Comparison of ENCODE assay signal across 1 cellular context in the genomic region with DNA sequence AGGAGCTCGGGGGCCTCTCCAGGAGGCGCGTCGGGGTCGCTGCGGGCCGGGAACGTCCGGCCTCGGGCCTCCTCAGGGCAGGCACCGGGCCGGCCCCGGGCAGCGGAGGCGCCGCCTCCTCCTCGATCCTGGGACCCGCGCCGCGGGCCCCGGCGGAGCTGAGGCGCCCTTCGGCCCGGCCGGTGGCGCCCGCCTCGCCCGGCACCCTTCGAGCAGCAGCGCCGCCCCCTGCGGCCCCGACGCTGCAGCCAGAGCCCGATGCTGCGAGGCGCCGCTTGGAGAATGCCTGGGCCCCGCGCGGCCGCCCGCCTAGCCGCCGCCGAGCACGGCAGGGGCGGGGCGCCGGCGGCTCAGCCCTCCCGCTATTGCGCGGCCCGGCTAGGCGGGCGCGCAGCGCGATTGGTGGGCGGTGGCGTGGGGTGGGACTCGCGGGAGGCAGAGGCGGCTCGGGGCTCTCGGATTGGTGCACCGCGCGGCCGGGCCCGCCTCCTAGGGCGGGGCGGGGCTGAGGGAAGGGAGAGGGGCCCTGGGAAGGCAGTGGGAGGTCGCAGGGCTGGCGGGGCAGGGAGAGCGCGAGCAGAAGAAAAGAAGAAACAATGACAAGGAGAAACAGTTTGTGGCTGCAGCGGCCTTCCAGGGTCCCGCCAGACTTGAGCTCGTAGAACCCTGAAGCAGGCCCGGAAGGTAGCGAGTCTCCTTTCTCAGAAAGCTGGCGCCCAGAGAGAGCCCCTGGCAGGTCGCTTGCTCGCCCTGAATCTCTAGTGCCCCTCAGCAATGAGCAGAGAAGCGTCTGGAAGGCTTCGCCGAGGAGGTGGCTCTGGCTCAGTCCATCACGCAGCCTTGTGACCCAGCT.
A peak's percentile ranks its signal among the peaks of the same experiment; 100 is the strongest.
TF ChIP-seq lines count a peak whose summit lies in the region.

Gene EEIG1, minus strand, starts transcription at position 284 of the 853 bp plus-strand sequence. CDS start 852 bp downstream, outside the sequence.

TF ChIP-seq in HepG2, 621 proteins besides CTCF, POLR2A, EP300 and RAD21 (continued from another document and continues in another):
- TF ChIP-seq RERE (CRISPR knock-in tag; IDR thresholded peaks at IDR 0.05; ENCODE audit: low read depth) (no peak), RAD51 (IDR thresholded peaks at IDR 0.05; ENCODE audit: borderline replicate concordance) (no peak), SMC3 (IDR thresholded peaks at IDR 0.05; ENCODE audit: low read length) (no peak), TFE3 (CRISPR knock-in tag; IDR thresholded peaks at IDR 0.05) (no peak), ZNF33B (CRISPR knock-in tag; IDR thresholded peaks at IDR 0.05) (no peak), ETV5 (CRISPR knock-in tag; IDR thresholded peaks at IDR 0.05; ENCODE audit: borderline replicate concordance) (no peak), RCOR2 (CRISPR knock-in tag; IDR thresholded peaks at IDR 0.05) (no peak), NR3C1 (CRISPR knock-in tag; IDR thresholded peaks at IDR 0.05) (no peak), ZNF546 (CRISPR knock-in tag; conservative IDR thresholded peaks at IDR 0.05) (no peak), HOXA7 (CRISPR knock-in tag; IDR thresholded peaks at IDR 0.05) (no peak), REPIN1 (CRISPR knock-in tag; IDR thresholded peaks at IDR 0.05; ENCODE audit: borderline replicate concordance, low read depth) (0 out of 2 replicates have a peak, but pooled peaks have one; percentile 14), ZNF878 (CRISPR knock-in tag; IDR thresholded peaks at IDR 0.05) (0 out of 2 replicates have a peak, but pooled peaks have one; percentile 7), ZNF567 (CRISPR knock-in tag; IDR thresholded peaks at IDR 0.05; ENCODE audit: borderline replicate concordance) (no peak), DNMT3B (CRISPR knock-in tag; conservative IDR thresholded peaks at IDR 0.05) (no peak), ZFYVE20 (CRISPR knock-in tag; IDR thresholded peaks at IDR 0.05; ENCODE audit: borderline replicate concordance, low read depth) (no peak), HOXD1 (CRISPR knock-in tag; IDR thresholded peaks at IDR 0.05) (no peak), ZNF549 (CRISPR knock-in tag; IDR thresholded peaks at IDR 0.05) (no peak), CBX2 (IDR thresholded peaks at IDR 0.05; ENCODE audit: low read depth, low read length) (no peak), CBX2 (CRISPR knock-in tag; IDR thresholded peaks at IDR 0.05; ENCODE audit: low read depth) (no peak), ZNF263 (CRISPR knock-in tag; IDR thresholded peaks at IDR 0.05) (no peak), RBM22 (optimal IDR thresholded peaks at IDR 0.05; ENCODE audit: low read length) (no peak), ARID2 (CRISPR knock-in tag; IDR thresholded peaks at IDR 0.05; ENCODE audit: borderline replicate concordance) (no peak), RARA (CRISPR knock-in tag; IDR thresholded peaks at IDR 0.05) (no peak), HMG20A (CRISPR knock-in tag; IDR thresholded peaks at IDR 0.05; ENCODE audit: borderline replicate concordance) (no peak), RFX3 (CRISPR knock-in tag; IDR thresholded peaks at IDR 0.05) (no peak), KDM5B (CRISPR knock-in tag; IDR thresholded peaks at IDR 0.05; ENCODE audit: borderline replicate concordance) (peak; percentile 29; the same call in 1 of the 2 replicates), DPF2 (CRISPR knock-in tag; IDR thresholded peaks at IDR 0.05; ENCODE audit: borderline replicate concordance, low read depth) (no peak), MBD4 (IDR thresholded peaks at IDR 0.05; ENCODE audit: borderline replicate concordance, low read length) (no peak), ZNF780A (CRISPR knock-in tag; IDR thresholded peaks at IDR 0.05) (no peak), PBX2 (CRISPR knock-in tag; IDR thresholded peaks at IDR 0.05) (no peak), MEIS1 (CRISPR knock-in tag; IDR thresholded peaks at IDR 0.05; ENCODE audit: borderline replicate concordance) (no peak), CHD2 (IDR thresholded peaks at IDR 0.05; ENCODE audit: low read depth, low read length) (no peak), NBN (conservative IDR thresholded peaks at IDR 0.05) (no peak), HNRNPH1 (optimal IDR thresholded peaks at IDR 0.05; ENCODE audit: low read depth, low read length) (peak; percentile 43), ZNF432 (CRISPR knock-in tag; IDR thresholded peaks at IDR 0.05; ENCODE audit: borderline replicate concordance) (no peak), ZC3H4 (CRISPR knock-in tag; IDR thresholded peaks at IDR 0.05; ENCODE audit: borderline replicate concordance) (no peak), ZNF619 (CRISPR knock-in tag; IDR thresholded peaks at IDR 0.05) (no peak), NR1H2 (CRISPR knock-in tag; IDR thresholded peaks at IDR 0.05; ENCODE audit: borderline replicate concordance, low read depth) (no peak), HNF4A (CRISPR knock-in tag; IDR thresholded peaks at IDR 0.05) (no peak), SNAPC5 (CRISPR knock-in tag; IDR thresholded peaks at IDR 0.05; ENCODE audit: borderline replicate concordance) (no peak)
- TF ChIP-seq, protein P1, sequence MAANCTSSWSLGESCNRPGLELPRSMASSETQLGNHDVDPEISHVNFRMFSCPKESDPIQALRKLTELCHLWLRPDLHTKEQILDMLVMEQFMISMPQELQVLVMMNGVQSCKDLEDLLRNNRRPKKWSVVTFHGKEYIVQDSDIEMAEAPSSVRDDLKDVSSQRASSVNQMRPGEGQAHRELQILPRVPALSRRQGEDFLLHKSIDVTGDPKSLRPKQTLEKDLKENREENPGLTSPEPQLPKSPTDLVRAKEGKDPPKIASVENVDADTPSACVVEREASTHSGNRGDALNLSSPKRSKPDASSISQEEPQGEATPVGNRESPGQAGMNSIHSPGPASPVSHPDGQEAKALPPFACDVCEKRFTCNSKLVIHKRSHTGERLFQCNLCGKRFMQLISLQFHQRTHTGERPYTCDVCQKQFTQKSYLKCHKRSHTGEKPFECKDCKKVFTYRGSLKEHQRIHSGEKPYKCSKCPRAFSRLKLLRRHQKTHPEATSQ (CRISPR knock-in tag; IDR thresholded peaks at IDR 0.05; ENCODE audit: borderline replicate concordance), result no peak
- TF ChIP-seq, protein P2, sequence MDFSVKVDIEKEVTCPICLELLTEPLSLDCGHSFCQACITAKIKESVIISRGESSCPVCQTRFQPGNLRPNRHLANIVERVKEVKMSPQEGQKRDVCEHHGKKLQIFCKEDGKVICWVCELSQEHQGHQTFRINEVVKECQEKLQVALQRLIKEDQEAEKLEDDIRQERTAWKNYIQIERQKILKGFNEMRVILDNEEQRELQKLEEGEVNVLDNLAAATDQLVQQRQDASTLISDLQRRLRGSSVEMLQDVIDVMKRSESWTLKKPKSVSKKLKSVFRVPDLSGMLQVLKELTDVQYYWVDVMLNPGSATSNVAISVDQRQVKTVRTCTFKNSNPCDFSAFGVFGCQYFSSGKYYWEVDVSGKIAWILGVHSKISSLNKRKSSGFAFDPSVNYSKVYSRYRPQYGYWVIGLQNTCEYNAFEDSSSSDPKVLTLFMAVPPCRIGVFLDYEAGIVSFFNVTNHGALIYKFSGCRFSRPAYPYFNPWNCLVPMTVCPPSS (IDR thresholded peaks at IDR 0.05), result no peak
- TF ChIP-seq, protein P3, sequence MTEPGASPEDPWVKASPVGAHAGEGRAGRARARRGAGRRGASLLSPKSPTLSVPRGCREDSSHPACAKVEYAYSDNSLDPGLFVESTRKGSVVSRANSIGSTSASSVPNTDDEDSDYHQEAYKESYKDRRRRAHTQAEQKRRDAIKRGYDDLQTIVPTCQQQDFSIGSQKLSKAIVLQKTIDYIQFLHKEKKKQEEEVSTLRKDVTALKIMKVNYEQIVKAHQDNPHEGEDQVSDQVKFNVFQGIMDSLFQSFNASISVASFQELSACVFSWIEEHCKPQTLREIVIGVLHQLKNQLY (CRISPR knock-in tag; IDR thresholded peaks at IDR 0.05), result no peak
- TF ChIP-seq, protein P4, sequence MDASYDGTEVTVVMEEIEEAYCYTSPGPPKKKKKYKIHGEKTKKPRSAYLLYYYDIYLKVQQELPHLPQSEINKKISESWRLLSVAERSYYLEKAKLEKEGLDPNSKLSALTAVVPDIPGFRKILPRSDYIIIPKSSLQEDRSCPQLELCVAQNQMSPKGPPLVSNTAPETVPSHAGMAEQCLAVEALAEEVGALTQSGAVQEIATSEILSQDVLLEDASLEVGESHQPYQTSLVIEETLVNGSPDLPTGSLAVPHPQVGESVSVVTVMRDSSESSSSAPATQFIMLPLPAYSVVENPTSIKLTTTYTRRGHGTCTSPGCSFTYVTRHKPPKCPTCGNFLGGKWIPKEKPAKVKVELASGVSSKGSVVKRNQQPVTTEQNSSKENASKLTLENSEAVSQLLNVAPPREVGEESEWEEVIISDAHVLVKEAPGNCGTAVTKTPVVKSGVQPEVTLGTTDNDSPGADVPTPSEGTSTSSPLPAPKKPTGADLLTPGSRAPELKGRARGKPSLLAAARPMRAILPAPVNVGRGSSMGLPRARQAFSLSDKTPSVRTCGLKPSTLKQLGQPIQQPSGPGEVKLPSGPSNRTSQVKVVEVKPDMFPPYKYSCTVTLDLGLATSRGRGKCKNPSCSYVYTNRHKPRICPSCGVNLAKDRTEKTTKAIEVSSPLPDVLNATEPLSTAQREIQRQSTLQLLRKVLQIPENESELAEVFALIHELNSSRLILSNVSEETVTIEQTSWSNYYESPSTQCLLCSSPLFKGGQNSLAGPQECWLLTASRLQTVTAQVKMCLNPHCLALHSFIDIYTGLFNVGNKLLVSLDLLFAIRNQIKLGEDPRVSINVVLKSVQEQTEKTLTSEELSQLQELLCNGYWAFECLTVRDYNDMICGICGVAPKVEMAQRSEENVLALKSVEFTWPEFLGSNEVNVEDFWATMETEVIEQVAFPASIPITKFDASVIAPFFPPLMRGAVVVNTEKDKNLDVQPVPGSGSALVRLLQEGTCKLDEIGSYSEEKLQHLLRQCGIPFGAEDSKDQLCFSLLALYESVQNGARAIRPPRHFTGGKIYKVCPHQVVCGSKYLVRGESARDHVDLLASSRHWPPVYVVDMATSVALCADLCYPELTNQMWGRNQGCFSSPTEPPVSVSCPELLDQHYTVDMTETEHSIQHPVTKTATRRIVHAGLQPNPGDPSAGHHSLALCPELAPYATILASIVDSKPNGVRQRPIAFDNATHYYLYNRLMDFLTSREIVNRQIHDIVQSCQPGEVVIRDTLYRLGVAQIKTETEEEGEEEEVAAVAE (CRISPR knock-in tag; IDR thresholded peaks at IDR 0.05; ENCODE audit: borderline replicate concordance), result no peak
- TF ChIP-seq, protein P5, sequence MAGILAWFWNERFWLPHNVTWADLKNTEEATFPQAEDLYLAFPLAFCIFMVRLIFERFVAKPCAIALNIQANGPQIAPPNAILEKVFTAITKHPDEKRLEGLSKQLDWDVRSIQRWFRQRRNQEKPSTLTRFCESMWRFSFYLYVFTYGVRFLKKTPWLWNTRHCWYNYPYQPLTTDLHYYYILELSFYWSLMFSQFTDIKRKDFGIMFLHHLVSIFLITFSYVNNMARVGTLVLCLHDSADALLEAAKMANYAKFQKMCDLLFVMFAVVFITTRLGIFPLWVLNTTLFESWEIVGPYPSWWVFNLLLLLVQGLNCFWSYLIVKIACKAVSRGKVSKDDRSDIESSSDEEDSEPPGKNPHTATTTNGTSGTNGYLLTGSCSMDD (CRISPR knock-in tag; IDR thresholded peaks at IDR 0.05), result no peak
